9 cellular contexts compared by ENCODE assay signal in the genomic region with DNA sequence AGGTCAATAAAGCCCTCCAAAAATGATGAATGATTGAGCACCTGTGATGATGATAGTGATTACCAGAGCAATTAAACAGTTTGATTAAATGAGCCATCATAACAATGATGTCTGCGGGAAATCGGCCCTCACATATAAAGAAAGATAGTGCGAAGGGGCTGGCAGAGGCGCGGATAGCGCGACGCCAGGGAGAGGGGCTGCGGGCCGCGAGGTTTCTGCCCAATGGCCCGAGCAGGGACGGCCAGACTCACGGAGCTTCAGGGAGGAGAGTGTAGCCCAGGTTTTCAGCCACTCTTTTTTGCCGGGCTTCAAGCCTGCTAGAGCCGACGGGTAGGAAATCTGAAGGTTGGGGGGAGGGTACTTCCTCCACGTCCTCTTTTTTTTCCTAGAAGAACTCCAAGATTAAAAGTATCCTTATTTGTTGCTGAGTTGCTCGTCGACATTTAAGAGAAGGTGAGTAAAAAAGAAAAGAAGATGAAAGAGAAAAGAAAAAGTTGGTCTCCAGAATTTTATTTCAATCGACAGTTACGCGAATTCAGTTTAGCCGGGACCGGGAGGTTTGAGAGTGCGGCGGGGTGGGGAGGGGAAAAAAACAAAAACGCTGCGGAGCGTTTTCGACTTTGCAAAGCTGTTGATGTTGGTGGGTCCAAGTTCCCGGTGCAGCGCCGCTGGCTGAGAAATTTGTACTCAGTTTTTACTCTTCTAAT. TPM values are rescaled to one million over a fixed set of nuclear protein-coding genes. Genes with fewer than 3 reads are reported as not detected.
DNase-seq lines count a peak whose midpoint lies in the region; ATAC-seq, FAIRE-seq and TF ChIP-seq lines count a peak whose summit lies in the region.
"Had no signal": no experiment of that assay in that cellular context is flagged by ENCODE, and none has a peak within 500 bp of the region (broad histone marks: within the 10 kb centered on the region; RNA-seq: fewer than 3 reads in every experiment).

No MANE protein-coding gene starts in this region.

- H3K36me3 Mint-ChIP-seq in activated B cell treated with CpG ODN at 0.5 μM for 24 hours (ENCODE audit: low read depth) = peaks cover 9% of the 10 kb centered on the region

- DNase-seq in heart left ventricle (peak in 1 of 5 donors; percentile 42), left cardiac atrium (no peak), activated B cell treated with CpG ODN at 0.5 μM for 24 hours (no peak), kidney (peak; percentile 68), tibial nerve (ENCODE audit: low spot score in 2 of 2) (no peak), NCI-H2029 treated with DMSO at 0.1 percent for 48 hours (lab: John Stamatoyannopoulos, UW) (no peak), SKM-1 treated with dmso at 0.1 percent for 144 hours (lab: John Stamatoyannopoulos, UW; ENCODE audit: unreplicated experiment) (no peak)

- 1 to 4% (median 2%) methylated on average over 34 of the region's 34 CpGs for WGBS in heart left ventricle, 4 donors
- 5 to 11% methylated on average over 34 of the region's 34 CpGs for WGBS in tibial nerve, 2 donors

- H3K9ac ChIP-seq in kidney (ENCODE audit: low read length in 2 of 2) = peak overlapping the region; percentile 17 to 73

- CTCF ChIA-PET in activated B cell treated with CpG ODN at 0.5 μM for 24 hours (lab: Charles Lee) = no interaction called here

- peaks cover 4% of the 10 kb centered on the region for H3K9me3 Mint-ChIP-seq in activated B cell treated with CpG ODN at 0.5 μM for 24 hours

- H3K4me1 Mint-ChIP-seq in activated B cell treated with CpG ODN at 0.5 μM for 24 hours = peaks cover 44% of the 10 kb centered on the region

- H3K36me3 ChIP-seq in heart left ventricle (no peaks in the 10 kb centered on the region), kidney (ENCODE audit: control insufficient read depth in 1 of 2, insufficient read depth in 2 of 2, low read length in 2 of 2) (no peaks in the 10 kb centered on the region), tibial nerve (no peaks in the 10 kb centered on the region)

- TF ChIP-seq CTCF in heart left ventricle (IDR thresholded peaks at IDR 0.05) = no peak
- no peak for TF ChIP-seq CTCF in activated B cell treated with CpG ODN at 0.5 μM for 24 hours (IDR thresholded peaks at IDR 0.05)
- no peak for TF ChIP-seq CTCF in kidney (IDR thresholded peaks at IDR 0.05; ENCODE audit: borderline replicate concordance, extremely low read depth, insufficient read depth)
- no peak for TF ChIP-seq CTCF in tibial nerve (IDR thresholded peaks at IDR 0.05)

- H3K4me1 ChIP-seq in heart left ventricle (peaks cover 0 to 19% (median 4%) of the 10 kb centered on the region in 12 donors), kidney (ENCODE audit: control insufficient read depth in 1 of 2, insufficient read depth in 1 of 2, low read depth in 1 of 2, low read length in 2 of 2) (no peaks in the 10 kb centered on the region), tibial nerve (peaks cover 0 to 54% (median 14%) of the 10 kb centered on the region in 4 donors)

- peaks cover 0 to 69% (median 13%) of the 10 kb centered on the region in 9 donors for H3K27me3 ChIP-seq in heart left ventricle
- H3K27me3 ChIP-seq in tibial nerve = peaks cover 0 to 96% of the 10 kb centered on the region in 2 donors

- no peaks in the 10 kb centered on the region for H3K9me3 ChIP-seq in heart left ventricle
- no peaks in the 10 kb centered on the region for H3K9me3 ChIP-seq in kidney (ENCODE audit: control insufficient read depth in 1 of 2, low read length in 2 of 2)
- H3K9me3 ChIP-seq in tibial nerve = no peaks in the 10 kb centered on the region

- no peak for TF ChIP-seq POLR2A in heart left ventricle (IDR thresholded peaks at IDR 0.05)
- TF ChIP-seq POLR2A in tibial nerve (IDR thresholded peaks at IDR 0.05) = no peak

- POLR2A ChIA-PET in activated B cell treated with CpG ODN at 0.5 μM for 24 hours (lab: Charles Lee) = no interaction called here

- ATAC-seq in heart left ventricle (no peak), left cardiac atrium (no peak), activated B cell treated with CpG ODN at 0.5 μM for 24 hours (ENCODE audit: low read depth) (no peak), HG03442 (IDR thresholded peaks at IDR 0.05; ENCODE audit: unreplicated experiment) (no peak)

- intact Hi-C loops in heart left ventricle (cut with DNase I) (loop anchor here in 9 of 10 donors (5.0 to 10.0 kb wide), 5 partner anchors 215 to 518 kb away; no protein-coding TSS in a partner anchor), left cardiac atrium (cut with DNase I) (loop anchor here in 1 of 2 donors (10.0 kb wide), 1 partner anchor 218 kb away; no protein-coding TSS in a partner anchor), activated B cell treated with CpG ODN at 0.5 μM for 24 hours (cut with micrococcal nuclease) (loop anchor here (5.0 kb wide), 1 partner anchor 1555 kb away; the partner anchor contains the start of gene DPH6), kidney (cut with DNase I) (loop anchor here (10.0 kb wide), 1 partner anchor 218 kb away; no protein-coding TSS in a partner anchor)

- H3K27ac ChIP-seq in heart left ventricle (peak overlapping the region; percentile 36 to 98 (median 96)), kidney (ENCODE audit: low read depth in 2 of 2, low read length in 2 of 2) (peak overlapping the region; percentile 88 to 90), tibial nerve (peak overlapping the region in 2 of 4 donors; percentile 89)

- peak overlapping the region; percentile 30 for H3K27ac Mint-ChIP-seq in activated B cell treated with CpG ODN at 0.5 μM for 24 hours

- H3K27me3 Mint-ChIP-seq in activated B cell treated with CpG ODN at 0.5 μM for 24 hours = peaks cover 69% of the 10 kb centered on the region

- no peak for TF ChIP-seq EP300 in tibial nerve (IDR thresholded peaks at IDR 0.05)

- no peak for FAIRE-seq in kidney (lab: Jason Lieb, UNC)
- FAIRE-seq: endometrium had no signal

- peak overlapping the region; percentile 12 for H3K4me3 Mint-ChIP-seq in activated B cell treated with CpG ODN at 0.5 μM for 24 hours

- H3K4me3 ChIP-seq in heart left ventricle (peak overlapping the region; percentile 62 to 82 (median 76)), kidney (ENCODE audit: low read length in 2 of 2) (peak overlapping the region; percentile 59 to 71), tibial nerve (peak overlapping the region; percentile 13 to 63 (median 50))

RNA-seq across cellular contexts. Expression of gene MEIS2, which starts 2.1 kb away (rescaled TPM):
- total RNA-seq in heart left ventricle (10 to 100 TPM; 38.3 to 56.2 (median 49.7) TPM), left cardiac atrium (10 to 100 TPM; 21.1 to 21.5 TPM), activated B cell treated with CpG ODN at 0.5 μM for 24 hours (0.24 TPM in 1 of 2 replicates, not detected in the other), kidney (50.9 TPM), tibial nerve (10 to 100 TPM in 3 of 4 donors, 1 to 10 TPM in 1; 9.4 to 15.7 (median 14.3) TPM)
- polyA plus RNA-seq in heart left ventricle (10 to 100 TPM; 13.2 to 89.7 TPM), kidney (ENCODE audit: insufficient read depth, low read depth, low replicate concordance) (14.7 TPM)
